ENCODE assay signal across 8 cellular contexts in genomic region chr4:3766207-3766790, GRCh38. TPM values are rescaled to one million over a fixed set of nuclear protein-coding genes. Genes with fewer than 3 reads are reported as not detected.
DNase-seq lines count a peak whose midpoint lies in the region; ATAC-seq and TF ChIP-seq lines count a peak whose summit lies in the region.

ADRA2C (plus strand) TSS chr4:3766385; CDS start chr4:3766607, 222 bp downstream.

- no peak within 1 kb of the TSS for H3K27ac ChIP-seq in AG04450 (ENCODE audit: low read depth, low read length)
- H3K27ac ChIP-seq in HUES6 (ENCODE audit: low read depth, low read length), result no peak within 1 kb of the TSS
- no peak within 1 kb of the TSS for H3K27ac ChIP-seq in naive thymus-derived CD4-positive, alpha-beta T cell (ENCODE audit: low read depth, low read length)

- peaks cover 0 to 2% (median 0%) of the 10 kb centered on the region in 11 donors for H3K9me3 Mint-ChIP-seq in naive thymus-derived CD4-positive, alpha-beta T cell

- peak within 1 kb of the TSS in 7 of 10 donors; percentile 25 to 75 (median 42) for H3K4me3 Mint-ChIP-seq in naive thymus-derived CD4-positive, alpha-beta T cell

- peaks cover 15 to 34% (median 17%) of the 10 kb centered on the region in 5 donors for H3K27me3 Mint-ChIP-seq in naive thymus-derived CD4-positive, alpha-beta T cell

- ATAC-seq in naive thymus-derived CD4-positive, alpha-beta T cell, result no peak
- ATAC-seq in GM19035 (IDR thresholded peaks at IDR 0.05; ENCODE audit: unreplicated experiment) (no peak), GM18511 (IDR thresholded peaks at IDR 0.05; ENCODE audit: unreplicated experiment) (no peak)

- peaks cover 4 to 15% (median 5%) of the 10 kb centered on the region in 7 donors for H3K4me1 Mint-ChIP-seq in naive thymus-derived CD4-positive, alpha-beta T cell

- no peak within 1 kb of the TSS for H3K27ac Mint-ChIP-seq in naive thymus-derived CD4-positive, alpha-beta T cell

- no peak for DNase-seq in AG04450 (ENCODE audit: low read depth, low spot score)
- DNase-seq in ecto neural progenitor cell (ENCODE audit: low spot score), result peak; percentile 67
- no peak for DNase-seq in naive thymus-derived CD4-positive, alpha-beta T cell
- no peak for DNase-seq in UCSD-AML1 (lab: John Stamatoyannopoulos, UW; ENCODE audit: unreplicated experiment)
- no peak for DNase-seq in HT-29 (ENCODE audit: low spot score)

- H3K36me3 ChIP-seq in HUES6 (ENCODE audit: control insufficient read depth, insufficient read depth, low read length), result no peaks in the 10 kb centered on the region
- no peaks in the 10 kb centered on the region for H3K36me3 ChIP-seq in naive thymus-derived CD4-positive, alpha-beta T cell (ENCODE audit: control insufficient read depth in 2 of 3, insufficient read depth in 3 of 3, low read length in 3 of 3)

- H3K27me3 ChIP-seq in AG04450 (ENCODE audit: control insufficient read depth, insufficient read depth, low read length) (peaks cover 45% of the 10 kb centered on the region), HUES6 (ENCODE audit: control insufficient read depth, insufficient read depth, low read length) (peaks cover 31% of the 10 kb centered on the region)
- H3K27me3 ChIP-seq in naive thymus-derived CD4-positive, alpha-beta T cell (ENCODE audit: control insufficient read depth in 2 of 2, insufficient read depth in 2 of 2, low read length in 2 of 2), result peaks cover 0 to 2% of the 10 kb centered on the region in 2 donors

- CTCF ChIA-PET in AG04450 (lab: Charles Lee), result no interaction called here
- CTCF ChIA-PET in naive thymus-derived CD4-positive, alpha-beta T cell (lab: Charles Lee), result no interaction called here

- intact Hi-C loops in naive thymus-derived CD4-positive, alpha-beta T cell (cut with micrococcal nuclease), result no loop called here

- no peak for TF ChIP-seq CTCF in AG04450 (IDR thresholded peaks at IDR 0.05; ENCODE audit: low read depth, low read length)

- POLR2A ChIA-PET in AG04450 (lab: Yijun Ruan, JAX), result no interaction called here
- POLR2A ChIA-PET in naive thymus-derived CD4-positive, alpha-beta T cell (lab: Charles Lee), result no interaction called here

- H3K9me3 ChIP-seq in AG04450 (ENCODE audit: control insufficient read depth, insufficient read depth, low read length), result peaks cover 4% of the 10 kb centered on the region; the same call in 1 of the 2 replicates
- no peaks in the 10 kb centered on the region for H3K9me3 ChIP-seq in HUES6 (ENCODE audit: control insufficient read depth, insufficient read depth, low read depth, low read length)
- no peaks in the 10 kb centered on the region for H3K9me3 ChIP-seq in naive thymus-derived CD4-positive, alpha-beta T cell (ENCODE audit: control insufficient read depth in 2 of 3, low read length in 3 of 3)

- peaks cover 0 to 4% (median 0%) of the 10 kb centered on the region in 5 donors for H3K36me3 Mint-ChIP-seq in naive thymus-derived CD4-positive, alpha-beta T cell

- peaks cover 46% of the 10 kb centered on the region; the same call in 1 of the 2 replicates for H3K4me1 ChIP-seq in HUES6 (ENCODE audit: control insufficient read depth, insufficient read depth, low read length)
- H3K4me1 ChIP-seq in naive thymus-derived CD4-positive, alpha-beta T cell (ENCODE audit: control insufficient read depth in 2 of 2, insufficient read depth in 2 of 2, low read length in 2 of 2), result no peaks in the 10 kb centered on the region

- H3K4me3 ChIP-seq in AG04450 (ENCODE audit: low read depth, low read length), result peak within 1 kb of the TSS; percentile 31; the same call in 1 of the 2 replicates
- peak within 1 kb of the TSS; percentile 66 for H3K4me3 ChIP-seq in HUES6 (ENCODE audit: low read depth, low read length)
- no peak within 1 kb of the TSS for H3K4me3 ChIP-seq in naive thymus-derived CD4-positive, alpha-beta T cell (ENCODE audit: low read length)

- H3K9ac ChIP-seq in HUES6 (ENCODE audit: low read length), result peak within 1 kb of the TSS; percentile 67

RNA-seq across cellular contexts. Expression of gene ADRA2C, which starts in this region (rescaled TPM):
- not detected in 2 replicates for polyA plus RNA-seq in AG04450 (2011; rRNA removed)
- not detected in 2 replicates for polyA minus RNA-seq in AG04450 (2011; rRNA and poly(A)+ RNA removed)
- not detected for total RNA-seq in naive thymus-derived CD4-positive, alpha-beta T cell
- polyA plus RNA-seq in naive thymus-derived CD4-positive, alpha-beta T cell, result not detected
- 0.53 TPM in 1 of 2 replicates, not detected in the other for total RNA-seq in HT-29 (2014; rRNA removed; shearing (Covaris generic))
